In the genomic region with DNA sequence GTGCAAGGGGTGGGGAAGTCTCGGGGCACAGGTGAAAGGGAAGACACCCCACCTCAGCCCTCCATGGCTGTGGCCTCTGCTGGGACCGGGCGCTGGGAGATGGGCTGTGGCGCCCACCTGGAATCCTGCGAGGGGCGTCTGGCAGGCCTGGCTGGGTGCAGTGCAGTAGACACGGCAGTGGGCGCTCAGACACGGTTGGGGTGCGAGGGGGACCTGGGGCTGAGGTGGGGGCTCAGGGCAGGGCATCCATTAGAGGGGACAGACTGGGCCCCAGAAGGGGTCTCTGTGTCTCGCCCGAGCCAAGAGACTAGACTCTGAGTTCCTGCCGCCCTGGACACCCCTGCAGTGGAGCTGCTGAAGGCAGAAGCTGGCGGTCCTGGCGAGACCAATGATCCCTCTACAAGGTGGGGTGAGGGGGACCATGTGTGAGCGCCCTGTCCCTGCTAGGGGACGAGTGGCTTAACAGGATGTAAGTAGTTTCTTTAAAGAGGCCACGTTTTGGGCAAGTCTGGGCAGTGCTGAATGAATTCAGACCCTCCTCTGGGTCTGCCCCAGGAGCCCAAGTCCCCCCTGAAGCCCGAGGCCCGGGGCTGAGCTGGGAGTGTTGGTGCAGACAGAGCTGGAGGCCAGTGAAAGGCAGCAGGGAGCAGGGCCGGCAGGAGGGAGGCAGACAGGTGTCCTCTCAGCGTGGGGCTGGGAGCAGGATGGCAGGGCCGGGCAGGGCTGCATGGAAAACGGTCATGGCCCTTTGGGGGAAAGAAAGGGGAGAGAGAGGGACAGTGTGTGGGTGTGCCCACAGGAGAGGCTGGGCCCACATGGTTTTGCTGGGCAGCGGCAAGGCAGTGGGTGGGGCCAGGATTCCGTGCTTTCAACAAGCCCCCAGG, we compare ENCODE assay signal across 9 cellular contexts. TPM values are rescaled to one million over a fixed set of nuclear protein-coding genes. Genes with fewer than 3 reads are reported as not detected.
A peak's percentile ranks its signal among the peaks of the same experiment; 100 is the strongest.
DNase-seq lines count a peak whose midpoint lies in the region; ATAC-seq and TF ChIP-seq lines count a peak whose summit lies in the region.
"Had no signal": no experiment of that assay in that cellular context is flagged by ENCODE, and none has a peak within 500 bp of the region (broad histone marks: within the 10 kb centered on the region; RNA-seq: fewer than 3 reads in every experiment).

No MANE protein-coding gene starts in this region.

- no peaks in the 10 kb centered on the region for H3K27me3 ChIP-seq in HUES6 (ENCODE audit: control insufficient read depth, insufficient read depth, low read length)
- H3K27me3 ChIP-seq in BE2C, result no peaks in the 10 kb centered on the region

- H3K4me1 ChIP-seq in HUES6 (ENCODE audit: control insufficient read depth, insufficient read depth, low read length), result peaks cover 20% of the 10 kb centered on the region
- H3K4me1 ChIP-seq in BE2C, result no peaks in the 10 kb centered on the region

- H3K9ac ChIP-seq in HUES6 (ENCODE audit: low read length), result peak overlapping the region; percentile 65

- H3K27ac ChIP-seq in HUES6 (ENCODE audit: low read depth, low read length), result peak overlapping the region; percentile 92

- no peaks in the 10 kb centered on the region for H3K9me3 Mint-ChIP-seq in stimulated activated naive CD8-positive, alpha-beta T cell treated with anti-CD3 and anti-CD28 coated beads, Interleukin-15, amount 100 ng/mL, for 72 hours
- H3K9me3 Mint-ChIP-seq in activated CD4-positive, alpha-beta memory T cell treated with anti-CD3 and anti-CD28 coated beads for 36 hours, result no peaks in the 10 kb centered on the region

- peak; percentile 54 for ATAC-seq in stimulated activated naive CD8-positive, alpha-beta T cell treated with anti-CD3 and anti-CD28 coated beads, Interleukin-15, amount 100 ng/mL, for 72 hours

- no peaks in the 10 kb centered on the region for H3K4me1 Mint-ChIP-seq in stimulated activated naive CD8-positive, alpha-beta T cell treated with anti-CD3 and anti-CD28 coated beads, Interleukin-15, amount 100 ng/mL, for 72 hours
- H3K4me1 Mint-ChIP-seq in activated CD4-positive, alpha-beta memory T cell treated with anti-CD3 and anti-CD28 coated beads for 36 hours (ENCODE audit: low read depth), result peaks cover 2% of the 10 kb centered on the region

- CTCF ChIA-PET in activated CD4-positive, alpha-beta memory T cell treated with anti-CD3 and anti-CD28 coated beads for 36 hours (lab: Charles Lee), result no interaction called here

- no peak overlapping the region for H3K4me3 Mint-ChIP-seq in stimulated activated naive CD8-positive, alpha-beta T cell treated with anti-CD3 and anti-CD28 coated beads, Interleukin-15, amount 100 ng/mL, for 72 hours
- no peak overlapping the region for H3K4me3 Mint-ChIP-seq in activated CD4-positive, alpha-beta memory T cell treated with anti-CD3 and anti-CD28 coated beads for 36 hours

- H3K27ac Mint-ChIP-seq in stimulated activated naive CD8-positive, alpha-beta T cell treated with anti-CD3 and anti-CD28 coated beads, Interleukin-15, amount 100 ng/mL, for 72 hours, result peak overlapping the region; percentile 72 to 92
- no peak overlapping the region for H3K27ac Mint-ChIP-seq in activated CD4-positive, alpha-beta memory T cell treated with anti-CD3 and anti-CD28 coated beads for 36 hours

- no peaks in the 10 kb centered on the region; the same call in 1 of the 2 replicates for H3K9me3 ChIP-seq in HUES6 (ENCODE audit: control insufficient read depth, insufficient read depth, low read depth, low read length)
- H3K9me3 ChIP-seq in BE2C, result no peaks in the 10 kb centered on the region

- 0 out of 2 replicates have a peak overlapping the region, but pooled peaks have one; percentile 19 for H3K4me3 ChIP-seq in HUES6 (ENCODE audit: low read depth, low read length)
- no peak overlapping the region for H3K4me3 ChIP-seq in BE2C (ENCODE audit: low read depth, low read length)

- no peak for TF ChIP-seq CTCF in GM13976 (IDR thresholded peaks at IDR 0.05; ENCODE audit: borderline replicate concordance, control extremely low read depth, extremely low read depth, insufficient read depth, missing control alignments)
- no peak for TF ChIP-seq CTCF in BE2C (IDR thresholded peaks at IDR 0.05; ENCODE audit: low read depth, low read length)

- DNase-seq in astrocyte of the hippocampus (ENCODE audit: low read depth, low spot score), result peak; percentile 36
- DNase-seq in iPS-NIHi7 (ENCODE audit: extremely low spot score), result peak; percentile 18
- no peak for DNase-seq in stimulated activated naive CD8-positive, alpha-beta T cell treated with anti-CD3 and anti-CD28 coated beads, Interleukin-15, amount 100 ng/mL, for 72 hours
- DNase-seq in GM13976 (ENCODE audit: low spot score), result no peak
- DNase-seq in BE2C, result no peak
- no peak for DNase-seq in activated CD4-positive, alpha-beta memory T cell treated with anti-CD3 and anti-CD28 coated beads for 36 hours
- DNase-seq in activated CD4-positive, alpha-beta T cell treated with anti-CD3 and anti-CD28 coated beads, Interleukin-2, amount 50 U/mL, for 48 hours, result no peak
- DNase-seq: activated gamma-delta T cell treated with Interleukin-2 at 50 U/mL for 16 hours had no signal

- H3K36me3 ChIP-seq in HUES6 (ENCODE audit: control insufficient read depth, insufficient read depth, low read length) (peaks cover 6% of the 10 kb centered on the region; the same call in 1 of the 2 replicates), BE2C (no peaks in the 10 kb centered on the region)

- POLR2A ChIA-PET in activated CD4-positive, alpha-beta memory T cell treated with anti-CD3 and anti-CD28 coated beads for 36 hours (lab: Charles Lee), result no interaction called here

- no peaks in the 10 kb centered on the region for H3K36me3 Mint-ChIP-seq in activated CD4-positive, alpha-beta memory T cell treated with anti-CD3 and anti-CD28 coated beads for 36 hours

- in situ Hi-C loops in GM13976 (cut with MboI; ENCODE audit: low sequenced_read_pairs, unreplicated experiment), result no loop called here

- H3K27me3 Mint-ChIP-seq in stimulated activated naive CD8-positive, alpha-beta T cell treated with anti-CD3 and anti-CD28 coated beads, Interleukin-15, amount 100 ng/mL, for 72 hours, result peaks cover 8% of the 10 kb centered on the region
- H3K27me3 Mint-ChIP-seq in activated CD4-positive, alpha-beta memory T cell treated with anti-CD3 and anti-CD28 coated beads for 36 hours, result no peaks in the 10 kb centered on the region

- intact Hi-C loops in activated CD4-positive, alpha-beta memory T cell treated with anti-CD3 and anti-CD28 coated beads for 36 hours (cut with micrococcal nuclease), result no loop called here

RNA-seq across cellular contexts. Expression of a gene that starts 57.2 kb away (rescaled TPM):
- polyA plus RNA-seq in BE2C (2012; ENCODE audit: insufficient read depth, insufficient read length, low read depth), result 35.2 TPM
- total RNA-seq in activated CD4-positive, alpha-beta memory T cell treated with anti-CD3 and anti-CD28 coated beads for 36 hours, result 1 to 10 TPM; 9.1 to 9.6 TPM

Comparison
In these comparisons a context has a peak if more than half of its experiments do, and no peak if none do; other contexts are left out.
1. DNase-seq: peak in astrocyte of the hippocampus (single experiment) and iPS-NIHi7 (single experiment); none in stimulated activated naive CD8-positive, alpha-beta T cell treated with anti-CD3 and anti-CD28 coated beads, Interleukin-15, amount 100 ng/mL, for 72 hours (0 of 2), GM13976 (single experiment), BE2C (single experiment), activated CD4-positive, alpha-beta memory T cell treated with anti-CD3 and anti-CD28 coated beads for 36 hours (single experiment) and activated CD4-positive, alpha-beta T cell treated with anti-CD3 and anti-CD28 coated beads, Interleukin-2, amount 50 U/mL, for 48 hours (0 of 2).